In the genomic region with DNA sequence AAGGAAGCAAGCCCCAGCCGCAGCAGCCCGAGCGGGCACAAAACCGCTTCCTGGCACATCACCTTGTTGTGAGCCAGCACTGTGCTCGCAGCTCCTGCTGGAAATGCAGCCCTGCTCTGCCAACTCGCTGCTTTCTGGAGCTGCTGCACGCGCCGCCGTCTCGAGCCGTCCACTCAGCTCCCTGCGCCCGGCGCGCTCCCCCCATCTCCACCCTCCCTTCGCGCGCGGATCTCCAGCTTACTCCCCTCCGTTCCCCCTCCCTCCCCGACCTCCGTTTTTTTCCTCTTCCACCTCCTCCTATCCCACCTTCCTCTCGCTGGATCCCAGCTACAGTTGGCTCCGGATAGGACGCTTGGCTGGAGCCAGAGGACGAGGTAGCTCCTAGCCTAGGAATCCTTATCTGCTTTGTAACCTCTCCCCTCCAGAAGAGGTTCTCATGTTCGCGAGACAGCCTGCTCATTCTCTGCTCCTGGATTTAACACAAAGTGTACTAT, we compare ENCODE assay signal across 8 cellular contexts. TPM values are rescaled to one million over a fixed set of nuclear protein-coding genes. Genes with fewer than 3 reads are reported as not detected.
DNase-seq lines count a peak whose midpoint lies in the region; ATAC-seq, FAIRE-seq and TF ChIP-seq lines count a peak whose summit lies in the region.

Gene SPOCK3 (minus strand): TSS at position 107 of the 494 bp plus-strand sequence.

- H2BK20ac ChIP-seq in H1 (ENCODE audit: low read length), result no peak within 1 kb of the TSS

- no peaks in the 10 kb centered on the region for H4K20me1 ChIP-seq in PC-9 (ENCODE audit: insufficient read depth)
- no peaks in the 10 kb centered on the region for H4K20me1 ChIP-seq in H1 (replicated peaks in 1 of 2; ENCODE audit: control insufficient read depth in 1 of 2, insufficient read depth in 2 of 2, low read length in 2 of 2)

- CTCF ChIA-PET in PC-9 (lab: Charles Lee), result interaction anchor here (0.6 kb wide), 3 partner anchors 47 to 1064 kb away, joined by 3 to 18 read pairs (median 5); no protein-coding TSS in a partner anchor
- CTCF ChIA-PET in H1 (lab: Charles Lee; ENCODE audit: partially characterized antibody), result interaction anchor here (0.6 to 1.5 kb wide), 3 partner anchors 13 to 57 kb away, joined by 3 to 6 read pairs (median 3); no protein-coding TSS in a partner anchor

- no peak within 1 kb of the TSS for H2BK5ac ChIP-seq in H1 (ENCODE audit: low read depth, low read length)

- no peak for TF ChIP-seq RAD21 in H1 (IDR thresholded peaks at IDR 0.05 in 1 of 2, conservative IDR thresholded peaks at IDR 0.05 in 1 of 2; ENCODE audit: low read depth in 2 of 2, low read length in 2 of 2)

- H2AK5ac ChIP-seq in H1 (ENCODE audit: low read depth, low read length), result no peak within 1 kb of the TSS

- no peak for TF ChIP-seq EP300 in H1 (IDR thresholded peaks at IDR 0.05; ENCODE audit: borderline replicate concordance in 1 of 2, low read depth in 2 of 2, low read length in 2 of 2)
- TF ChIP-seq EP300 in suprapubic skin (IDR thresholded peaks at IDR 0.05), result no peak

- BruUV-seq in PC-9 (replicated peaks; lab: Mats Ljungman, UMichigan), result no TSS peak

- FAIRE-seq in H1 (lab: Jason Lieb, UNC), result no peak

- H3F3A ChIP-seq in PC-9 (ENCODE audit: insufficient read depth, low read depth), result no peaks in the 10 kb centered on the region

- H4K5ac ChIP-seq in H1 (ENCODE audit: insufficient read length, low read depth, low read length), result no peak within 1 kb of the TSS

- TF ChIP-seq CTCF in PC-9 (conservative IDR thresholded peaks at IDR 0.05) (no peak), H1 (IDR thresholded peaks at IDR 0.05; ENCODE audit: control extremely low read depth in 1 of 3, insufficient read depth in 1 of 3, low read depth in 1 of 3, low read length in 3 of 3) (no peak), lower lobe of right lung (IDR thresholded peaks at IDR 0.05) (no peak), suprapubic skin (IDR thresholded peaks at IDR 0.05) (no peak)

- peaks cover 18% of the 10 kb centered on the region for H3K23me2 ChIP-seq in H1 (ENCODE audit: low read depth, low read length)

- peak within 1 kb of the TSS; percentile 38; the same call in 1 of the 2 replicates for H3K18ac ChIP-seq in H1 (ENCODE audit: extremely low read depth, low read length)

- peak; percentile 36 for ATAC-seq in HG02678 (IDR thresholded peaks at IDR 0.05; ENCODE audit: unreplicated experiment)
- ATAC-seq in lower lobe of right lung, result peak; percentile 84 to 87
- ATAC-seq in GM19452 (IDR thresholded peaks at IDR 0.05; ENCODE audit: unreplicated experiment), result no peak

- H3K14ac ChIP-seq in H1 (ENCODE audit: insufficient read length), result no peak within 1 kb of the TSS

- H3K4me3 ChIP-seq in PC-9, result peak within 1 kb of the TSS; percentile 66
- peak within 1 kb of the TSS; percentile 61 to 84 (median 70) for H3K4me3 ChIP-seq in H1 (ENCODE audit: extremely low read depth in 1 of 4, insufficient read depth in 2 of 4, low read depth in 3 of 4, low read length in 4 of 4)
- H3K4me3 ChIP-seq in lower lobe of right lung, result peak within 1 kb of the TSS; percentile 44
- H3K4me3 ChIP-seq in suprapubic skin, result peak within 1 kb of the TSS; percentile 44

- H3K27ac ChIP-seq in PC-9, result no peak within 1 kb of the TSS
- H3K27ac ChIP-seq in H1 (ENCODE audit: low read depth, low read length), result no peak within 1 kb of the TSS
- H3K27ac ChIP-seq in lower lobe of right lung, result no peak within 1 kb of the TSS
- H3K27ac ChIP-seq in suprapubic skin, result no peak within 1 kb of the TSS

- intact Hi-C loops in PC-9 (cut with micrococcal nuclease; ENCODE audit: unreplicated experiment), result loop anchor here (5.0 kb wide), 1 partner anchor 212 kb away; no protein-coding TSS in a partner anchor
- intact Hi-C loops in lower lobe of right lung (cut with DNase I), result no loop called here

- POLR2A ChIA-PET in PC-9 (lab: Charles Lee; ENCODE audit: unreplicated experiment) (interaction anchor here (0.6 kb wide), 2 partner anchors 8 to 179 kb away, joined by 9 to 19 read pairs; no protein-coding TSS in a partner anchor), H1 (lab: Charles Lee; ENCODE audit: partially characterized antibody) (no interaction called here)

- H3K36me3 ChIP-seq in PC-9 (ENCODE audit: low read depth), result no peaks in the 10 kb centered on the region
- H3K36me3 ChIP-seq in H1 (ENCODE audit: control insufficient read depth in 2 of 4, insufficient read depth in 4 of 4, low read length in 3 of 4), result no peaks in the 10 kb centered on the region
- H3K36me3 ChIP-seq in lower lobe of right lung, result no peaks in the 10 kb centered on the region
- no peaks in the 10 kb centered on the region for H3K36me3 ChIP-seq in suprapubic skin

- no peak within 1 kb of the TSS for H2BK12ac ChIP-seq in H1 (ENCODE audit: low read depth, low read length)

- 0% methylated on average over 12 of the region's 29 CpGs; no CpG with 5 or more reads in 1 of the 2 experiments for WGBS in H1 (ENCODE audit: extremely low coverage in 1 of 2, insufficient coverage in 1 of 2, insufficient read length in 1 of 2, insufficient replicate concordance in 2 of 2, low coverage in 1 of 2, low lambda C conversion rate in 2 of 2, missing lambda C conversion rate in 1 of 2), 2 experiments
- 1% methylated on average over 29 of the region's 29 CpGs for WGBS in suprapubic skin

- TF ChIP-seq POLR2A in H1 (IDR thresholded peaks at IDR 0.05; ENCODE audit: control extremely low read depth in 1 of 2, low read depth in 2 of 2, low read length in 2 of 2) (no peak), suprapubic skin (IDR thresholded peaks at IDR 0.05) (no peak)

- H3K79me1 ChIP-seq in H1 (ENCODE audit: low read depth, low read length), result no peaks in the 10 kb centered on the region

- H3K79me2 ChIP-seq in PC-9 (ENCODE audit: low read depth), result no peaks in the 10 kb centered on the region
- H3K79me2 ChIP-seq in H1 (ENCODE audit: control insufficient read depth in 1 of 2, insufficient read depth in 2 of 2, low read length in 2 of 2), result no peaks in the 10 kb centered on the region

- H3K4me1 ChIP-seq in PC-9 (replicated peaks; ENCODE audit: insufficient read depth), result no peaks in the 10 kb centered on the region
- no peaks in the 10 kb centered on the region; a peak in 1 of 7 replicates for H3K4me1 ChIP-seq in H1 (replicated peaks in 1 of 4; ENCODE audit: control insufficient read depth in 3 of 4, insufficient read depth in 4 of 4, low read length in 3 of 4)
- H3K4me1 ChIP-seq in lower lobe of right lung, result peaks cover 17% of the 10 kb centered on the region
- H3K4me1 ChIP-seq in suprapubic skin, result peaks cover 18% of the 10 kb centered on the region

- H3K4me2 ChIP-seq in PC-9, result peak within 1 kb of the TSS; percentile 86
- peak within 1 kb of the TSS; percentile 86 to 98 for H3K4me2 ChIP-seq in H1 (ENCODE audit: insufficient read depth in 1 of 2, low read depth in 2 of 2, low read length in 2 of 2)

- peak within 1 kb of the TSS in 3 of 4 experiments; percentile 13 to 43 (median 15); a peak in 3 of 7 replicates for H3K9ac ChIP-seq in H1 (replicated peaks in 1 of 4; ENCODE audit: extremely low read depth in 1 of 4, low read depth in 3 of 4, low read length in 3 of 4)

- H3K9me3 ChIP-seq in PC-9 (ENCODE audit: insufficient read depth, low read depth) (no peaks in the 10 kb centered on the region), H1 (ENCODE audit: insufficient read depth in 2 of 2, low read depth in 1 of 2, low read length in 1 of 2) (no peaks in the 10 kb centered on the region), lower lobe of right lung (no peaks in the 10 kb centered on the region), suprapubic skin (no peaks in the 10 kb centered on the region)

- H3K56ac ChIP-seq in H1 (replicated peaks; ENCODE audit: insufficient read length, low read depth, low read length), result no peak within 1 kb of the TSS

- H2AFZ ChIP-seq in PC-9, result peak within 1 kb of the TSS; percentile 88
- peak within 1 kb of the TSS; percentile 88 for H2AFZ ChIP-seq in H1 (ENCODE audit: low read length)

- H3K9me2 ChIP-seq in PC-9 (ENCODE audit: insufficient read depth), result no peaks in the 10 kb centered on the region

- H4K8ac ChIP-seq in H1 (ENCODE audit: extremely low read depth, insufficient read depth, low read length), result no peak within 1 kb of the TSS

- in situ Hi-C loops in G401 (cut with HindIII; ENCODE audit: low sequenced_read_pairs), result no loop called here

- no peaks in the 10 kb centered on the region for H3K27me3 ChIP-seq in PC-9 (ENCODE audit: insufficient read depth, low read depth)
- H3K27me3 ChIP-seq in H1 (replicated peaks in 1 of 4; ENCODE audit: control insufficient read depth in 3 of 4, extremely low read depth in 1 of 4, insufficient read depth in 3 of 4, low read length in 3 of 4), result peaks cover 1 to 25% (median 17%) of the 10 kb centered on the region in 4 experiments
- H3K27me3 ChIP-seq in lower lobe of right lung (ENCODE audit: low read depth), result peaks cover 14% of the 10 kb centered on the region
- peaks cover 29% of the 10 kb centered on the region for H3K27me3 ChIP-seq in suprapubic skin

- no peak within 1 kb of the TSS for H2BK15ac ChIP-seq in H1 (ENCODE audit: low read length)

- H3K23ac ChIP-seq in H1 (ENCODE audit: insufficient read length), result no peak within 1 kb of the TSS

- DNase-seq in ELR (ENCODE audit: low read depth) (peak; percentile 63), PC-9 (peak in 1 of 2 experiments; percentile 51), H1 (ENCODE audit: low read depth in 1 of 2, low spot score in 2 of 2) (peak in 1 of 2 experiments; percentile 17), lower lobe of right lung (peak; percentile 56), suprapubic skin (ENCODE audit: low spot score in 2 of 2) (no peak), G401 (ENCODE audit: low spot score) (no peak)

- H2BK120ac ChIP-seq in H1 (replicated peaks; ENCODE audit: low read depth, low read length), result no peak within 1 kb of the TSS

- no peak within 1 kb of the TSS for H4K91ac ChIP-seq in H1 (replicated peaks; ENCODE audit: insufficient read length, low read length)

- H3K4ac ChIP-seq in H1 (replicated peaks; ENCODE audit: insufficient read length, low read depth, low read length), result no peak within 1 kb of the TSS

RNA-seq across cellular contexts. Expression of gene SPOCK3, which starts in this region (rescaled TPM):
- total RNA-seq in PC-9 (2021), result not detected in 2 replicates
- 0.44 and 0.60 TPM in 2 replicates for total RNA-seq in H1 (2021; fragmentation: NEBNext Ultra II Directional; extraction: Animal tissue kit (Norgen Biotek cat#: 25700))
- polyA plus RNA-seq in H1 (2011; rRNA removed), result 0.08 and 0.14 TPM in 2 replicates
- 0.34 TPM for polyA plus RNA-seq in H1 (2011; cell fraction: cytosol; rRNA removed)
- polyA plus RNA-seq in H1 (2011; cell fraction: nucleus; rRNA removed), result 0.34 TPM
- polyA plus RNA-seq in H1 (2012, experiment 1 of 2), result 0.23 to 1.0 TPM (median 0.43 TPM) in 4 replicates
- polyA plus RNA-seq in H1 (2012, experiment 2 of 2), result not detected
- 0.57 TPM for polyA plus RNA-seq in H1 (2013, experiment 1 of 2)
- polyA plus RNA-seq in H1 (2013, experiment 2 of 2), result 0.77 TPM
- polyA minus RNA-seq in H1 (2011; rRNA and poly(A)+ RNA removed), result 0.76 and 1.5 TPM in 2 replicates
- polyA minus RNA-seq in H1 (2011; cell fraction: cytosol; rRNA and poly(A)+ RNA removed), result not detected
- 1.7 TPM for polyA minus RNA-seq in H1 (2011; cell fraction: nucleus; rRNA and poly(A)+ RNA removed)
- total RNA-seq in lower lobe of right lung, result 0.74 TPM
- total RNA-seq in suprapubic skin, result not detected
- total RNA-seq in G401 (2014; rRNA removed; shearing (Covaris generic)), result not detected in 2 replicates

Comparison
In these comparisons a context has a peak if more than half of its experiments do, and no peak if none do; other contexts are left out.
1. Peak in DNase-seq, ATAC-seq and H3K4me3 ChIP-seq in lower lobe of right lung; RNA of the gene not detected or under 1 TPM.